ENCODE assay signal across 24 cellular contexts in the genomic region with DNA sequence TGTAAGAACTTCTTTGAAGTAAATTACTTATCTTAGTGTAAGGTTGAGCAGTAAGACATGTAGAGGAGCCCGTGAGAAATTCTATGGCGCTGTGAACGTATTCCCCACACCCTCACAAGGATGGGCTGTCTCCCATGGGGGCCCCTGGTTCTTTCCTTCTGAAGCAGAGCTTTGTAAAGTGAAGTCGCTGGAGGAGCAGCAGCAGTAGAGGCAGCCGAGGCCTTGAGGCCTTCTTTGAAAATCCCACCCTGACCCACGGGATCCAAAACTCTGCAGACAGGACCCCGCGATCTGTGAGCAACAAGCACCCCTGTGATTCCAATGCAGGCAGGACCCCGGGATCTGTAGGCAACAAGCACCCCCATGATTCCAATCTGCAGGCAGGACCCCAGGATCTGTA.
"Had no signal": no experiment of that assay in that cellular context is flagged by ENCODE, and none has a peak within 500 bp of the region (broad histone marks: within the 10 kb centered on the region; RNA-seq: fewer than 3 reads in every experiment).

No MANE protein-coding gene starts in this region.

- H3K4me1 ChIP-seq: stomach, suprapubic skin, testis, thyroid gland, tibial artery, tibial nerve, upper lobe of left lung, upper lobe of right lung, uterus, vagina had no signal

- H3K27me3 ChIP-seq: suprapubic skin, testis, thyroid gland, tibial nerve, transverse colon, upper lobe of left lung, upper lobe of right lung, uterus, vagina had no signal

- H3K4me3 ChIP-seq: stomach, suprapubic skin, testis, thoracic aorta, thyroid gland, tibial artery, tibial nerve, transverse colon, upper lobe of left lung, upper lobe of right lung, uterus, vagina had no signal

- H3K36me3 ChIP-seq: stomach, suprapubic skin, thoracic aorta, thyroid gland, tibial artery, tibial nerve, transverse colon, upper lobe of left lung, upper lobe of right lung, uterus, vagina had no signal

- H3K27ac ChIP-seq: stomach, suprapubic skin, testis, thoracic aorta, thyroid gland, tibial artery, tibial nerve, transverse colon, upper lobe of left lung, upper lobe of right lung, uterus, vagina had no signal

- DNase-seq: stimulated activated CD4-positive, alpha-beta T cell treated with anti-CD3 and anti-CD28 coated beads, Interleukin-2, amount 100 ng/mL, for 48 hours; stimulated activated CD4-positive, alpha-beta T cell treated with anti-CD3 and anti-CD28 coated beads, Interleukin-4, amount 100 ng/mL, for 1 hour; stimulated activated CD4-positive, alpha-beta T cell treated with anti-CD3 and anti-CD28 coated beads, Interleukin-4, amount 100 ng/mL, for 24 hours; stimulated activated CD4-positive, alpha-beta T cell treated with anti-CD3 and anti-CD28 coated beads, Interleukin-4, amount 100 ng/mL, for 4 hours; stimulated activated CD8-positive, alpha-beta memory T cell treated with anti-CD3 and anti-CD28 coated beads, Interleukin-4, amount 100 ng/mL, for 48 hours; stimulated activated naive B cell treated with anti-CD40 and anti-IgM and Interleukin-4, amounts not matched to agents 10 μg/mL and 1 μg/mL and 100 μg/mL, for 72 hours; stimulated activated naive CD4-positive, alpha-beta T cell; stimulated activated naive CD4-positive, alpha-beta T cell treated with Interleukin-2 at 50 U/mL for 16 hours; stimulated activated naive CD8-positive, alpha-beta T cell treated with anti-CD3 and anti-CD28 coated beads, Interleukin-15, amount 100 ng/mL, for 72 hours; stimulated activated naive CD8-positive, alpha-beta T cell treated with anti-CD3 and anti-CD28 coated beads, Interleukin-15, Interleukin-2, amounts not matched to agents 100 U/mL and 50 U/mL, for 24 hours; stomach; substantia nigra; testis; thyroid gland; tibial artery; transverse colon; trophoblast cell; upper lobe of left lung; uterus had no signal

- H3K9me3 ChIP-seq: stomach, suprapubic skin, testis, thoracic aorta, thyroid gland, tibial artery, transverse colon, upper lobe of right lung, uterus, vagina had no signal
